In the genomic region with DNA sequence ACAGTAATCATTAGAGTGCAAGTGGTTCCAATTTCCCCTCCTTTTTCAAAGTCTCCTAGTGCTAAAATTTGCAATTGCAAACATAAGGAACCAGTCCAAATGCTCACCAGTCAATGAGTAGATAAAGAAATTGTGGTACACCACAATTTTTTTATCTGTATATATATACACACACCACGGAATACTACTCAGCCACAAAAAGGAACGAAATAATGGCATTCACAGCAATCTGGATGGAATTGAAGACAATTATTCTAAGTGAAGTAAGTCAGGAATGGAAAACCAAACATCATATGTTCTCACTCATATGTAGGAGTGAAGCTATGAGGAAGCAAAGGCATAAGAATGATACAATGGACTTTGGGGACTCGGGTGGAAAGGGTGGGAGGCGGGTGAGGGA, we compare ENCODE assay signal across 27 cellular contexts.
"Had no signal": no experiment of that assay in that cellular context is flagged by ENCODE, and none has a peak within 500 bp of the region (broad histone marks: within the 10 kb centered on the region; RNA-seq: fewer than 3 reads in every experiment).

No MANE protein-coding gene starts in this region.

- H3K27me3 Mint-ChIP-seq: central memory CD8-positive, alpha-beta T cell; naive thymus-derived CD4-positive, alpha-beta T cell had no signal

- H3K9me3 Mint-ChIP-seq: central memory CD8-positive, alpha-beta T cell; naive thymus-derived CD4-positive, alpha-beta T cell; T-helper 1 cell treated with Interleukin-12 subunit alpha and Interleukin-12 subunit beta and Interleukin-4 antibody, amounts not matched to agents 30 μg/mL and 1 μg/mL, for 36 hours had no signal

- H3K27ac Mint-ChIP-seq: mesothelial cell of epicardium; naive thymus-derived CD4-positive, alpha-beta T cell; T-helper 1 cell treated with Interleukin-12 subunit alpha and Interleukin-12 subunit beta and Interleukin-4 antibody, amounts not matched to agents 30 μg/mL and 1 μg/mL, for 36 hours had no signal

- H3K4me3 Mint-ChIP-seq: central memory CD8-positive, alpha-beta T cell; mesothelial cell of epicardium; naive thymus-derived CD4-positive, alpha-beta T cell; T-helper 1 cell treated with Interleukin-12 subunit alpha and Interleukin-12 subunit beta and Interleukin-4 antibody, amounts not matched to agents 30 μg/mL and 1 μg/mL, for 36 hours had no signal

- DNase-seq: activated naive CD4-positive, alpha-beta T cell; anterior cingulate cortex; dermis blood vessel endothelial cell; effector CD4-positive, alpha-beta T cell; foreskin keratinocyte; heart left ventricle; hypothalamus; naive thymus-derived CD4-positive, alpha-beta T cell; nucleus accumbens; pancreas; retina; SK-N-SH; stimulated activated CD4-positive, alpha-beta T cell treated with anti-CD3 and anti-CD28 coated beads, Interleukin-12 subunit alpha, Interleukin-12 subunit beta, amount 100 ng/mL, for 4 hours; stimulated activated CD4-positive, alpha-beta T cell treated with anti-CD3 and anti-CD28 coated beads, Interleukin-4, amount 100 ng/mL, for 1 hour; SW 1271; T-helper 9 cell; tibial artery; upper lobe of right lung; WERI-Rb-1 had no signal

- H3K4me3 ChIP-seq: esophagus muscularis mucosa, heart left ventricle, pancreas, skin epidermis, suprapubic skin, tibial artery, upper lobe of right lung had no signal

- H3K27ac ChIP-seq: esophagus muscularis mucosa, foreskin keratinocyte, heart left ventricle, pancreas, skin epidermis, suprapubic skin, tibial artery, upper lobe of right lung, WERI-Rb-1 had no signal

- H3K4me1 Mint-ChIP-seq: mesothelial cell of epicardium had no signal

- ATAC-seq: activated CD4-positive, CD25-positive, alpha-beta regulatory T cell treated with anti-CD3 and anti-CD28 coated beads, Interleukin-2, amount 50 U/mL, for 24 hours; foreskin keratinocyte; heart left ventricle; naive thymus-derived CD4-positive, alpha-beta T cell; pancreas; sciatic nerve; upper lobe of right lung had no signal
